1 cellular context compared by ENCODE assay signal in the genomic region with DNA sequence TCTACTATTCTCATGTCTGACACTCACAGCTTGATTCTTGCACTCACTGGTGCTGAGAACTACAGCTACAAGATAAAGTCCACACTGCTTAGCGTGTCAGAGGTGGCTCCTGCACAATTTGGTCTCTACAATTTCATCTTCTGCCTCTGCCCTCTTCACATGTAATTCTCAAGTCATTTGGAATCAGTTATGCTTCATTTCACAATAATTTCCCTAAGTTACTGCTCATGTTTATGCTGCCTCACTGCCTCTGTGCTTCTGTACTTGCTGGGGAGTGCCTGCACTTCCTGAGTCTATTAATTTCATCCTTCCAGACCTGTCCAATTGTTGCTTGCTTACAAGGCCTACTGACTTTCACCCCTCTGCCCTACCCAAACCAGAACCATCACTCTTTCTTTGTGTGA.
TF ChIP-seq lines count a peak whose summit lies in the region.

No MANE protein-coding gene starts in this region.

TF ChIP-seq in K562, 482 proteins besides CTCF, POLR2A, EP300 and RAD21 (continued from another document):
- TF ChIP-seq, protein P1, sequence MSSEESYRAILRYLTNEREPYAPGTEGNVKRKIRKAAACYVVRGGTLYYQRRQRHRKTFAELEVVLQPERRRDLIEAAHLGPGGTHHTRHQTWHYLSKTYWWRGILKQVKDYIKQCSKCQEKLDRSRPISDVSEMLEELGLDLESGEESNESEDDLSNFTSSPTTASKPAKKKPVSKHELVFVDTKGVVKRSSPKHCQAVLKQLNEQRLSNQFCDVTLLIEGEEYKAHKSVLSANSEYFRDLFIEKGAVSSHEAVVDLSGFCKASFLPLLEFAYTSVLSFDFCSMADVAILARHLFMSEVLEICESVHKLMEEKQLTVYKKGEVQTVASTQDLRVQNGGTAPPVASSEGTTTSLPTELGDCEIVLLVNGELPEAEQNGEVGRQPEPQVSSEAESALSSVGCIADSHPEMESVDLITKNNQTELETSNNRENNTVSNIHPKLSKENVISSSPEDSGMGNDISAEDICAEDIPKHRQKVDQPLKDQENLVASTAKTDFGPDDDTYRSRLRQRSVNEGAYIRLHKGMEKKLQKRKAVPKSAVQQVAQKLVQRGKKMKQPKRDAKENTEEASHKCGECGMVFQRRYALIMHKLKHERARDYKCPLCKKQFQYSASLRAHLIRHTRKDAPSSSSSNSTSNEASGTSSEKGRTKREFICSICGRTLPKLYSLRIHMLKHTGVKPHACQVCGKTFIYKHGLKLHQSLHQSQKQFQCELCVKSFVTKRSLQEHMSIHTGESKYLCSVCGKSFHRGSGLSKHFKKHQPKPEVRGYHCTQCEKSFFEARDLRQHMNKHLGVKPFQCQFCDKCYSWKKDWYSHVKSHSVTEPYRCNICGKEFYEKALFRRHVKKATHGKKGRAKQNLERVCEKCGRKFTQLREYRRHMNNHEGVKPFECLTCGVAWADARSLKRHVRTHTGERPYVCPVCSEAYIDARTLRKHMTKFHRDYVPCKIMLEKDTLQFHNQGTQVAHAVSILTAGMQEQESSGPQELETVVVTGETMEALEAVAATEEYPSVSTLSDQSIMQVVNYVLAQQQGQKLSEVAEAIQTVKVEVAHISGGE (CRISPR knock-in tag; IDR thresholded peaks at IDR 0.05) = no peak
- no peak for TF ChIP-seq NUFIP1 (IDR thresholded peaks at IDR 0.05; ENCODE audit: partially characterized antibody)
